ENCODE assay signal across 8 cellular contexts in the genomic region with DNA sequence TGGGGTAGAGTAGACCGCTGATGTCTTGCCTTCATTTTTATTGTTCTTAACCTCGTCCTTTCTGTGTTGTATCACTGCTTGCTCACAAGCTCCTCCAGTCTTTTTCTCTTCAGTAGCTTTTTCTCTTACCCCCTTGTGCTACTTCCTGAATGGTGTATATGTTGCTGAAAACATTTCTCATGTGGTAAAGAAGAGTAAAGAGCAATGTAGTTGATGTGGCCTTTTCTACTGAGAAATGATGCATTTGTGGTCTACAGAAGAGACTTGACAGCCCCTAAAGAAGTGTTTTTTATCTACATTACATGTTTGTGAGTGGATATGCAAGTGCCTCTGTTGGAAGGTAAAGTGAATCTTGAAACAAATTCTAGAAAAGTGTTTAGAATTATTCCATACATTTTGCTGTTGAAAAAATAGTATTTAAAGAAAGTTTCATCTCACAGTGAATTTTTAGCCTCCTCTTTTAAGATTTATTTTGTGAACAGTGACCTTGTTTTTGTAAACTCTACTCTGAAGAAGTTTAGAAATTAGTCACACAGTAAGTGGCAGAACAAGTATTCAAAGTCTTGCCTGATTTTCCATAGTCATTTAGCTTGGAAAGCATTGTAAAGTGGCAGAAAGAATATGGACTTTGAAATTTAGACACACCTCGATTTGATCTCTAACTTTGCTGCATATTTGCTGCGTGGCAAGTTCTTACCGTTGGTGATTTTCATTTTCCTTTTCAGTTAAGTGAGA. TPM values are rescaled to one million over a fixed set of nuclear protein-coding genes. Genes with fewer than 3 reads are reported as not detected.
DNase-seq lines count a peak whose midpoint lies in the region; ATAC-seq and TF ChIP-seq lines count a peak whose summit lies in the region.

No MANE protein-coding gene starts in this region.

- intact Hi-C loops in psoas muscle (cut with DNase I): no loop called here

- H3K36me3 ChIP-seq in RWPE2 (ENCODE audit: low read depth) (no peaks in the 10 kb centered on the region), liver (ENCODE audit: control insufficient read depth in 4 of 4, insufficient read depth in 3 of 4, low read depth in 1 of 4, low read length in 3 of 4) (no peaks in the 10 kb centered on the region), psoas muscle (ENCODE audit: insufficient read depth in 1 of 2, low read depth in 1 of 2) (no peaks in the 10 kb centered on the region)

- H3K9me3 ChIP-seq in RWPE2 (ENCODE audit: severe bottlenecking) (no peaks in the 10 kb centered on the region), liver (ENCODE audit: control insufficient read depth in 4 of 4, low read length in 3 of 4) (no peaks in the 10 kb centered on the region), psoas muscle (no peaks in the 10 kb centered on the region)

- H3K27ac ChIP-seq in RWPE2 (ENCODE audit: poor library complexity, severe bottlenecking): peak overlapping the region; percentile 85
- peak overlapping the region; percentile 9 to 65 for H3K27ac ChIP-seq in liver (ENCODE audit: low read depth in 1 of 2, low read length in 2 of 2)
- H3K27ac ChIP-seq in psoas muscle: no peak overlapping the region

- peak; percentile 10 to 11 for TF ChIP-seq RAD21 in liver (IDR thresholded peaks at IDR 0.05)

- H3K4me1 ChIP-seq in RWPE2 (ENCODE audit: insufficient read depth, poor library complexity, severe bottlenecking): peaks cover 38% of the 10 kb centered on the region
- peaks cover 9 to 17% (median 11%) of the 10 kb centered on the region in 4 donors for H3K4me1 ChIP-seq in liver (ENCODE audit: control insufficient read depth in 4 of 4, insufficient read depth in 4 of 4, low read length in 3 of 4)
- peaks cover 8% of the 10 kb centered on the region for H3K4me1 ChIP-seq in psoas muscle

- WGBS in liver: 39% methylated on average over 5 of the region's 5 CpGs
- WGBS in psoas muscle, 3 donors: 42 to 56% (median 50%) methylated on average over 5 of the region's 5 CpGs

- no peak for TF ChIP-seq CTCF in RWPE2 (IDR thresholded peaks at IDR 0.05; ENCODE audit: poor library complexity, severe bottlenecking)
- no peak for TF ChIP-seq CTCF in liver (IDR thresholded peaks at IDR 0.05; ENCODE audit: low read depth, low read length, missing input control)
- TF ChIP-seq CTCF in psoas muscle (IDR thresholded peaks at IDR 0.05): no peak

- ATAC-seq in GM21786 (IDR thresholded peaks at IDR 0.05; ENCODE audit: unreplicated experiment) (peak; percentile 51), RWPE2 (ENCODE audit: low read depth) (peak; percentile 32; the same call in 2 of the 3 replicates), psoas muscle (no peak)

- peak overlapping the region; percentile 3 for H3K4me3 ChIP-seq in RWPE2 (ENCODE audit: severe bottlenecking)
- peak overlapping the region in 2 of 3 donors; percentile 12 to 23 for H3K4me3 ChIP-seq in liver (ENCODE audit: low read depth in 1 of 3, low read length in 3 of 3)
- no peak overlapping the region for H3K4me3 ChIP-seq in psoas muscle

- H3K9ac ChIP-seq in liver (ENCODE audit: low read depth in 1 of 2, low read length in 2 of 2): peak overlapping the region; percentile 55 to 56

- H3K27me3 ChIP-seq in RWPE2 (ENCODE audit: insufficient read depth, poor library complexity, severe bottlenecking): no peaks in the 10 kb centered on the region
- H3K27me3 ChIP-seq in liver (ENCODE audit: control insufficient read depth in 4 of 4, insufficient read depth in 4 of 4, low read length in 3 of 4): no peaks in the 10 kb centered on the region
- no peaks in the 10 kb centered on the region for H3K27me3 ChIP-seq in psoas muscle (ENCODE audit: insufficient read depth in 3 of 3, low read length in 2 of 3)

- DNase-seq in EH (ENCODE audit: low read depth) (peak; percentile 24), RWPE2 (ENCODE audit: low spot score) (no peak), NCI-H82 (lab: John Stamatoyannopoulos, UW) (no peak), DMS153 (lab: John Stamatoyannopoulos, UW) (no peak), psoas muscle (no peak), iPS-NIHi7 (ENCODE audit: extremely low spot score) (no peak)

TF ChIP-seq in liver, 16 proteins besides CTCF, POLR2A, EP300 and RAD21:
- TF ChIP-seq YY1 (IDR thresholded peaks at IDR 0.05): peak; percentile 50
- peak; percentile 60 for TF ChIP-seq HNF4G (IDR thresholded peaks at IDR 0.05)
- TF ChIP-seq NR2F2 (IDR thresholded peaks at IDR 0.05): no peak
- peak; percentile 15 to 32 for TF ChIP-seq RXRA (IDR thresholded peaks at IDR 0.05)
- TF ChIP-seq HNF4A (conservative IDR thresholded peaks at IDR 0.05): peak; percentile 87 to 91
- TF ChIP-seq SP1 (IDR thresholded peaks at IDR 0.05): peak; percentile 67
- peak in 1 of 2 donors; percentile 46 for TF ChIP-seq JUND (IDR thresholded peaks at IDR 0.05)
- TF ChIP-seq, protein P1, sequence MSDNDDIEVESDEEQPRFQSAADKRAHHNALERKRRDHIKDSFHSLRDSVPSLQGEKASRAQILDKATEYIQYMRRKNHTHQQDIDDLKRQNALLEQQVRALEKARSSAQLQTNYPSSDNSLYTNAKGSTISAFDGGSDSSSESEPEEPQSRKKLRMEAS (IDR thresholded peaks at IDR 0.05): no peak

RNA-seq across cellular contexts. Expression of a gene that starts 17.4 kb away (rescaled TPM):
- 10 to 100 TPM; 20.1 to 31.7 TPM for total RNA-seq in liver
- 10 to 100 TPM in 1 of 2 donors, 1 to 10 TPM in 1; 7.8 to 13.9 TPM for polyA plus RNA-seq in liver
- total RNA-seq in psoas muscle: 10 to 100 TPM in 3 of 4 donors, 1 to 10 TPM in 1; 8.5 to 11.9 (median 10.5) TPM
- 10 to 100 TPM in 1 of 3 donors, 1 to 10 TPM in 2; 8.9 to 39.2 (median 9.6) TPM for polyA plus RNA-seq in psoas muscle

Comparison
In these comparisons a context has a peak if more than half of its experiments do, and no peak if none do; other contexts are left out.
1. ATAC-seq: peak in GM21786 (single experiment) and RWPE2 (single experiment); none in psoas muscle (0 of 4).